ENCODE assay signal across 14 cellular contexts in the genomic region with DNA sequence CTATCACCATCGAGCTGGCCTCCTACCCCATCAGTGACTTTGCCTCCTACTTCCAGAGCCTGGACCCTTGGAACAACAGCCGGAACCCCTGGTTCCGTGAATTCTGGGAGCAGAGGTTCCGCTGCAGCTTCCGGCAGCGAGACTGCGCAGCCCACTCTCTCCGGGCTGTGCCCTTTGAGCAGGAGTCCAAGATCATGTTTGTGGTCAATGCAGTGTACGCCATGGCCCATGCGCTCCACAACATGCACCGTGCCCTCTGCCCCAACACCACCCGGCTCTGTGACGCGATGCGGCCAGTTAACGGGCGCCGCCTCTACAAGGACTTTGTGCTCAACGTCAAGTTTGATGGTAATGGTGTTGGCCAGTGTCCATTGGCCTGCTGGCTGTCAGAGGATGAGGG. TPM values are rescaled to one million over a fixed set of nuclear protein-coding genes. Genes with fewer than 3 reads are reported as not detected.
DNase-seq lines count a peak whose midpoint lies in the region; ATAC-seq, FAIRE-seq and TF ChIP-seq lines count a peak whose summit lies in the region.
"Had no signal": no experiment of that assay in that cellular context is flagged by ENCODE, and none has a peak within 500 bp of the region (broad histone marks: within the 10 kb centered on the region; RNA-seq: fewer than 3 reads in every experiment).

No MANE protein-coding gene starts in this region.

- no peak overlapping the region for H3K27ac ChIP-seq in coronary artery
- H3K27ac ChIP-seq: BLaER1 treated with 17β-estradiol and CSF1 and Interleukin-3, amounts not matched to agents 10 nM and 100 nM; SJCRH30 had no signal

- DNase-seq in AG20443 (ENCODE audit: low spot score) (peak; percentile 5), GM12891 (ENCODE audit: insufficient read length, low spot score) (peak; percentile 0), coronary artery (ENCODE audit: low spot score) (peak; percentile 50), mesenteric fat pad (ENCODE audit: low spot score) (peak; percentile 86), D341Med (ENCODE audit: low spot score) (no peak)
- DNase-seq: HCEC 1CT, MV-4-11, NCI-H1417 treated with DMSO at 0.1 percent for 48 hours, NCI-H2029 treated with DMSO at 0.1 percent for 48 hours, SJCRH30 had no signal

- TF ChIP-seq POLR2A in GM12891 (IDR thresholded peaks at IDR 0.05; ENCODE audit: low read depth, low read length): no peak

- no peak for FAIRE-seq in GM12891 (lab: Jason Lieb, UNC)
- FAIRE-seq: HTR-8/SVneo had no signal

- H3K4me3 ChIP-seq in coronary artery: no peak overlapping the region
- H3K4me3 ChIP-seq: BLaER1 treated with 17β-estradiol and CSF1 and Interleukin-3, amounts not matched to agents 10 nM and 100 nM; SJCRH30 had no signal

- ATAC-seq in HG03097 (IDR thresholded peaks at IDR 0.05; ENCODE audit: low FRiP score, unreplicated experiment) (no peak), HG03196 (IDR thresholded peaks at IDR 0.05; ENCODE audit: unreplicated experiment) (no peak)

- TF ChIP-seq CTCF in coronary artery (IDR thresholded peaks at IDR 0.05): no peak

TF ChIP-seq in GM12891, 5 proteins besides CTCF, POLR2A, EP300 and RAD21:
- TF ChIP-seq SPI1 (IDR thresholded peaks at IDR 0.05; ENCODE audit: low read depth, low read length): no peak
- TF ChIP-seq TAF1 (IDR thresholded peaks at IDR 0.05; ENCODE audit: low read depth, low read length): no peak
- no peak for TF ChIP-seq POU2F2 (IDR thresholded peaks at IDR 0.05; ENCODE audit: low read depth, low read length)
- TF ChIP-seq PAX5 (IDR thresholded peaks at IDR 0.05; ENCODE audit: insufficient read depth, low read length, severe bottlenecking): no peak
- TF ChIP-seq POLR2AphosphoS5 (IDR thresholded peaks at IDR 0.05; ENCODE audit: low read depth, low read length): no peak
TF ChIP-seq in GM12891: peak in this region for 0.

RNA-seq across cellular contexts. Expression of gene GRM2, which starts 6.1 kb away (rescaled TPM):
- polyA plus RNA-seq in GM12891 (2012; ENCODE audit: low read depth, missing spikeins): 0.06 TPM
- total RNA-seq in mesenteric fat pad: 0.22 TPM

RNA-seq across cellular contexts. Expression of gene TEX264, which starts 41.9 kb away (rescaled TPM):
- polyA plus RNA-seq in GM12891 (2012; ENCODE audit: low read depth, missing spikeins): 30.0 TPM
- 35.4 TPM for total RNA-seq in mesenteric fat pad
